ENCODE assay signal across 1 cellular context in the genomic region with DNA sequence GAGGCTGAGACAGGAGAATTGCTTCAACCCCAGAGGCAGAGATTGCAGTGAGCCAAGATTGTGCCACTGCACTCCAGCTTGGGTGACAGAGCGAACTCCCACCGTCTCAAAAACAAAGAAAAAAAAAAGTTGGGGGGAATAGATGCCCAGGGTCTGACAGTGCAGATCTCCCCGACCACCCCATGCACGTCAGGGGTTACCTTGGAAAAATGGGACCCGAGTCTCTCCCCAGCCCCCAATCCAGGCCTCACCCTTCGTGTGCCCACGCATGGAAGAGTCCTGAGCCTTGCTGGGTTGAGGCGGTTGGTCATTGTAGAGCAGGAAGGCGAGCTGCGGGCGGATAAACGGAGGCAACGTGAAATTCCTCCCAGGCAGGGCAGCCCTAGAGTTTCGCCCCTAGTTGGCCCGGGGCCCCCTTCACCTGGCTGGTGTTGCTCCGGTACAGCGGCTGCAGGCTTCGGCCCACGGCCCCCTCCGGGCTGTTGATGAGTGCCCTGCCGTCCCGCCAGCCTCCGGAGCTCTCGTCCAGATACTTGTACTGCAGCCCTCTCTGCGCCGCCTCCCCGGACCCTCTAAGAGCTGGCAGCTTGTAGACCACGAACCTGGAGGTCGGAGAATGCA.
TF ChIP-seq lines count a peak whose summit lies in the region.

No MANE protein-coding gene starts in this region.

TF ChIP-seq in HEK293, 187 proteins besides CTCF, POLR2A, EP300 and RAD21 (continued from another document):
- TF ChIP-seq, protein P1, sequence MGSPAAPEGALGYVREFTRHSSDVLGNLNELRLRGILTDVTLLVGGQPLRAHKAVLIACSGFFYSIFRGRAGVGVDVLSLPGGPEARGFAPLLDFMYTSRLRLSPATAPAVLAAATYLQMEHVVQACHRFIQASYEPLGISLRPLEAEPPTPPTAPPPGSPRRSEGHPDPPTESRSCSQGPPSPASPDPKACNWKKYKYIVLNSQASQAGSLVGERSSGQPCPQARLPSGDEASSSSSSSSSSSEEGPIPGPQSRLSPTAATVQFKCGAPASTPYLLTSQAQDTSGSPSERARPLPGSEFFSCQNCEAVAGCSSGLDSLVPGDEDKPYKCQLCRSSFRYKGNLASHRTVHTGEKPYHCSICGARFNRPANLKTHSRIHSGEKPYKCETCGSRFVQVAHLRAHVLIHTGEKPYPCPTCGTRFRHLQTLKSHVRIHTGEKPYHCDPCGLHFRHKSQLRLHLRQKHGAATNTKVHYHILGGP (tag by site-specific recombination; IDR thresholded peaks at IDR 0.05): no peak
- TF ChIP-seq ZBTB17 (tag by site-specific recombination; IDR thresholded peaks at IDR 0.05) (peak; percentile 85), MEIS1 (CRISPR knock-in tag; IDR thresholded peaks at IDR 0.05; ENCODE audit: borderline replicate concordance) (no peak), ZNF571 (tag by site-specific recombination; IDR thresholded peaks at IDR 0.05) (no peak), ZSCAN16 (tag by site-specific recombination; IDR thresholded peaks at IDR 0.05) (no peak), ZNF548 (tag by site-specific recombination; IDR thresholded peaks at IDR 0.05) (no peak)
